ENCODE assay signal across 12 cellular contexts in the genomic region with DNA sequence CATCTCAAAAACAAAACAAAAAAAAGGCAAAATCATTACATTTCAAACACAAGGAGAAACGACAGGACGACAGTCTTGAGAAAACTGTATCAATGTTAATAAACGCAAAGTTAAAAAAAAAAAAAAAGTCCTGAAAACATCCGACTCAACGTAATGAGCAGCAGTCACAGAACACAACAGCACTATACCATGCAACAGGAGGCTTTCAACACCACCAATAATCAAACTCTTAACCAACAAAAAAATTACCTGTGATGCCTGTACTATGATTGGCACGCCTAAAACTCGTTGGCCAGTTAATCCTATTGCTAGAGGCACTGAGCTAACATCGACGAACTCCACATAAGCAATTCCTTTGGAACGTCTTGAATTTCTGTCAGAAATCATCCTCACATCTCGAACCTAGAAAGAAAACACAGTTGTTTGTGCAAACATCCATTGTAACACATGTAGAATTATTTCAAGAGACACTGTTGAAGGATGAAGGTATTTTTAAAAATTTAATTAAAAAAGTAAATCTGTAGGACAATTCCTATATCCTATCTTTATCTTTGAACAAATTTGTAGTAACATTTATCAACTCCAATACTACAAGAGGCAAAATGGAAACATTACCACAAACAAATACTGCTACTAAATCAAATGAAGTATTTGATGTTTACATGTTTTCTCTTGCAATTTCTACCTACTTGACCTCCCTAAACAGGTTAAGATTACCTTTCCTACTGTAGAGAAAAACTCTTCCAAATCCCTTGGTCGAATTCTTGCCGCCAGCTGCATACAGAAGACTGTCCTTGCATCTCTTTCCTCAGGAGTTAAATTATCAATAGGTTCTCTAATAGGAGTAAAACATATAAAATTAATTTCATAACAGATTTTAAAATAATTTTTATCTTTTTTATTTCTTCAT. TPM values are rescaled to one million over a fixed set of nuclear protein-coding genes. Genes with fewer than 3 reads are reported as not detected.
DNase-seq lines count a peak whose midpoint lies in the region; ATAC-seq and TF ChIP-seq lines count a peak whose summit lies in the region.
"Had no signal": no experiment of that assay in that cellular context is flagged by ENCODE, and none has a peak within 500 bp of the region (broad histone marks: within the 10 kb centered on the region; RNA-seq: fewer than 3 reads in every experiment).

No MANE protein-coding gene starts in this region.

- H3K36me3 Mint-ChIP-seq in GM23338 (ENCODE audit: low read depth) (peaks cover 98% of the 10 kb centered on the region), endodermal cell (ENCODE audit: low read depth) (peaks cover 84% of the 10 kb centered on the region)

- 95 to 100% methylated on average over 4 to 13 of the region's 13 CpGs for WGBS in endodermal cell (ENCODE audit: insufficient coverage in 1 of 2, insufficient read length in 1 of 2), 2 experiments

- H3K9me2 ChIP-seq in GM23338 (ENCODE audit: insufficient read depth) = no peaks in the 10 kb centered on the region

- H3K27ac Mint-ChIP-seq in GM23338 (0 out of 2 replicates have a peak overlapping the region, but pooled peaks have one; percentile 31), endodermal cell (no peak overlapping the region)
- H3K27ac Mint-ChIP-seq: activated naive CD4-positive, alpha-beta T cell treated with anti-CD3 and anti-CD28 coated beads, Interleukin-2, amount 10 ng/mL, durations not matched to agents 7 days and 5 days had no signal

- no peak for ATAC-seq in GM23338

- H3K27me3 Mint-ChIP-seq in GM23338 (ENCODE audit: insufficient read depth, low read depth, poor library complexity) = peaks cover 12% of the 10 kb centered on the region
- H3K27me3 Mint-ChIP-seq in endodermal cell (ENCODE audit: insufficient read depth) = no peaks in the 10 kb centered on the region
- H3K27me3 Mint-ChIP-seq: activated naive CD4-positive, alpha-beta T cell treated with anti-CD3 and anti-CD28 coated beads, Interleukin-2, amount 10 ng/mL, durations not matched to agents 7 days and 5 days had no signal

- no peak overlapping the region for H3K4me2 ChIP-seq in GM23338

- no peak overlapping the region for H3K4me3 Mint-ChIP-seq in GM23338
- no peak overlapping the region for H3K4me3 Mint-ChIP-seq in endodermal cell
- H3K4me3 Mint-ChIP-seq: activated naive CD4-positive, alpha-beta T cell treated with anti-CD3 and anti-CD28 coated beads, Interleukin-2, amount 10 ng/mL, durations not matched to agents 7 days and 5 days had no signal

- H3K36me3 ChIP-seq in GM23338 (ENCODE audit: insufficient read depth) = peaks cover 99% of the 10 kb centered on the region
- H3K36me3 ChIP-seq in endodermal cell (ENCODE audit: control insufficient read depth, insufficient read depth, low read length) = peaks cover 95% of the 10 kb centered on the region

- H3K4me3 ChIP-seq in GM23338 (no peak overlapping the region), endodermal cell (ENCODE audit: low read length) (no peak overlapping the region)
- H3K4me3 ChIP-seq: tibial artery had no signal

- H2AFZ ChIP-seq in GM23338 = no peak overlapping the region

- H3F3A ChIP-seq in GM23338 (replicated peaks; ENCODE audit: low read depth) = peaks cover 40% of the 10 kb centered on the region

- H3K27ac ChIP-seq in GM23338 (ENCODE audit: low read depth) (no peak overlapping the region), endodermal cell (ENCODE audit: low read depth, low read length) (no peak overlapping the region)
- H3K27ac ChIP-seq: tibial artery had no signal

- H3K9me3 Mint-ChIP-seq in GM23338 = no peaks in the 10 kb centered on the region
- no peaks in the 10 kb centered on the region for H3K9me3 Mint-ChIP-seq in endodermal cell
- H3K9me3 Mint-ChIP-seq: activated naive CD4-positive, alpha-beta T cell treated with anti-CD3 and anti-CD28 coated beads, Interleukin-2, amount 10 ng/mL, durations not matched to agents 7 days and 5 days had no signal

- DNase-seq in GM23338 (ENCODE audit: low spot score) = no peak
- DNase-seq in endodermal cell = peak; percentile 21
- no peak for DNase-seq in kidney tubule cell (ENCODE audit: low spot score)
- DNase-seq in NCI-H1694 treated with DMSO at 0.1 percent for 48 hours (lab: John Stamatoyannopoulos, UW) = no peak
- DNase-seq: activated naive CD4-positive, alpha-beta T cell treated with anti-CD3 and anti-CD28 coated beads, Interleukin-2, amount 10 ng/mL, durations not matched to agents 7 days and 5 days; caudate nucleus; glutamatergic neuron; kidney; NCI-H2171 treated with DMSO at 0.1 percent for 48 hours; NK-92 treated with Interleukin-12 subunit alpha and Interleukin-12 subunit beta, amount 100 ng/mL, for 24 hours; Right ventricle myocardium superior; tibial artery had no signal

- H3K9me3 ChIP-seq in endodermal cell (ENCODE audit: control insufficient read depth, low read length) = no peaks in the 10 kb centered on the region
- H3K9me3 ChIP-seq: tibial artery had no signal

- peaks cover 99% of the 10 kb centered on the region for H3K79me2 ChIP-seq in GM23338 (replicated peaks; ENCODE audit: insufficient read depth)

- H4K20me1 ChIP-seq in GM23338 (replicated peaks; ENCODE audit: insufficient read depth) = peaks cover 74% of the 10 kb centered on the region

- no peaks in the 10 kb centered on the region for H3K4me1 ChIP-seq in GM23338 (ENCODE audit: insufficient read depth)
- no peaks in the 10 kb centered on the region for H3K4me1 ChIP-seq in endodermal cell (ENCODE audit: control insufficient read depth, insufficient read depth, low read length)

- no peak overlapping the region for H3K9ac ChIP-seq in endodermal cell (ENCODE audit: extremely low read depth, low read length, poor library complexity, severe bottlenecking)

- no peaks in the 10 kb centered on the region for H3K27me3 ChIP-seq in GM23338 (ENCODE audit: insufficient read depth)
- no peaks in the 10 kb centered on the region for H3K27me3 ChIP-seq in endodermal cell (ENCODE audit: control insufficient read depth, insufficient read depth, low read length, poor library complexity, severe bottlenecking)
- H3K27me3 ChIP-seq: tibial artery had no signal

- TF ChIP-seq CTCF in GM23338 (conservative IDR thresholded peaks at IDR 0.05; ENCODE audit: low read depth in 2 of 2) (no peak), endodermal cell (conservative IDR thresholded peaks at IDR 0.05) (no peak)

- peaks cover 6% of the 10 kb centered on the region; the same call in 1 of the 3 replicates for H3K4me1 Mint-ChIP-seq in GM23338
- no peaks in the 10 kb centered on the region for H3K4me1 Mint-ChIP-seq in endodermal cell

TF ChIP-seq in GM23338, 12 proteins besides CTCF, POLR2A, EP300 and RAD21 (continues in another document):
- TF ChIP-seq JUNB (IDR thresholded peaks at IDR 0.05; ENCODE audit: unreplicated experiment) (no peak), STAT1 (IDR thresholded peaks at IDR 0.05; ENCODE audit: unreplicated experiment) (no peak), CREB1 (CRISPR knock-in tag; IDR thresholded peaks at IDR 0.05; ENCODE audit: low read depth) (no peak), ZNF331 (CRISPR knock-in tag; IDR thresholded peaks at IDR 0.05; ENCODE audit: low read depth) (no peak)

RNA-seq across cellular contexts. Expression of a gene that starts 17.5 kb away (rescaled TPM):
- total RNA-seq in GM23338 (2014; rRNA removed; shearing (Covaris generic)) = 248 and 259 TPM in 2 replicates
- 413 and 420 TPM in 2 replicates for polyA plus RNA-seq in GM23338 (2016; fragmentation: Nextera tagmentation; extraction: Ambion mirVana)
- total RNA-seq in endodermal cell = 100 to 1,000 TPM; 276 to 332 TPM
- 233 TPM for polyA plus RNA-seq in endodermal cell (2013, experiment 1 of 2)
- polyA plus RNA-seq in endodermal cell (2013, experiment 2 of 2) = 202 TPM

RNA-seq across cellular contexts. Expression of a gene that starts 25.4 kb away (rescaled TPM):
- total RNA-seq in GM23338 (2014; rRNA removed; shearing (Covaris generic)) = 127 and 152 TPM in 2 replicates
- 881 and 947 TPM in 2 replicates for polyA plus RNA-seq in GM23338 (2016; fragmentation: Nextera tagmentation; extraction: Ambion mirVana)
- 100 to 1,000 TPM; 194 to 243 TPM for total RNA-seq in endodermal cell
- polyA plus RNA-seq in endodermal cell (2013, experiment 1 of 2) = 207 TPM
- polyA plus RNA-seq in endodermal cell (2013, experiment 2 of 2) = 196 TPM

RNA-seq across cellular contexts. Expression of a gene that starts 25.4 kb away (rescaled TPM):
- 35.7 and 45.9 TPM in 2 replicates for total RNA-seq in GM23338 (2014; rRNA removed; shearing (Covaris generic))
- 19.7 and 22.8 TPM in 2 replicates for polyA plus RNA-seq in GM23338 (2016; fragmentation: Nextera tagmentation; extraction: Ambion mirVana)
- total RNA-seq in endodermal cell = 10 to 100 TPM; 17.0 to 30.9 TPM
- 30.1 TPM for polyA plus RNA-seq in endodermal cell (2013, experiment 1 of 2)
- polyA plus RNA-seq in endodermal cell (2013, experiment 2 of 2) = 21.7 TPM

RNA-seq across cellular contexts. Expression of a gene that starts 47.2 kb away (rescaled TPM):
- total RNA-seq in GM23338 (2014; rRNA removed; shearing (Covaris generic)) = 56.6 and 71.8 TPM in 2 replicates
- 103 TPM in 2 replicates for polyA plus RNA-seq in GM23338 (2016; fragmentation: Nextera tagmentation; extraction: Ambion mirVana)
- 10 to 100 TPM; 68.1 to 78.8 TPM for total RNA-seq in endodermal cell
- 41.6 TPM for polyA plus RNA-seq in endodermal cell (2013, experiment 1 of 2)
- 45.6 TPM for polyA plus RNA-seq in endodermal cell (2013, experiment 2 of 2)

RNA-seq across cellular contexts. Expression of a gene that starts 59.9 kb away (rescaled TPM):
- 158 and 189 TPM in 2 replicates for total RNA-seq in GM23338 (2014; rRNA removed; shearing (Covaris generic))
- polyA plus RNA-seq in GM23338 (2016; fragmentation: Nextera tagmentation; extraction: Ambion mirVana) = 196 and 221 TPM in 2 replicates
- total RNA-seq in endodermal cell = 100 to 1,000 TPM; 238 to 441 TPM
- polyA plus RNA-seq in endodermal cell (2013, experiment 1 of 2) = 343 TPM
- 307 TPM for polyA plus RNA-seq in endodermal cell (2013, experiment 2 of 2)
